ENCODE assay signal across 1 cellular context in genomic region chr1:92831762-92832536, GRCh38.
A peak's percentile ranks its signal among the peaks of the same experiment; 100 is the strongest.
TF ChIP-seq lines count a peak whose summit lies in the region.

Gene RPL5, plus strand, starts transcription at chr1:92832040. Its CDS starts 75 bp downstream, at chr1:92832115.

TF ChIP-seq in HepG2, 621 proteins besides CTCF, POLR2A, EP300 and RAD21 (continued from another document and continues in another):
- TF ChIP-seq CAMTA2 (CRISPR knock-in tag; IDR thresholded peaks at IDR 0.05; ENCODE audit: borderline replicate concordance) (peak; percentile 99), ZNF264 (CRISPR knock-in tag; IDR thresholded peaks at IDR 0.05) (peak; percentile 93; the same call in 1 of the 2 replicates), ZFP36L2 (CRISPR knock-in tag; IDR thresholded peaks at IDR 0.05) (peak; percentile 19; the same call in 1 of the 2 replicates), RBM22 (optimal IDR thresholded peaks at IDR 0.05; ENCODE audit: low read length) (peak; percentile 50), ZFAT (CRISPR knock-in tag; conservative IDR thresholded peaks at IDR 0.05) (0 out of 2 replicates have a peak, but pooled peaks have one; percentile 21), ZNF432 (CRISPR knock-in tag; IDR thresholded peaks at IDR 0.05; ENCODE audit: borderline replicate concordance) (no peak), THAP11 (CRISPR knock-in tag; IDR thresholded peaks at IDR 0.05) (peak; percentile 93), ZNF547 (CRISPR knock-in tag; IDR thresholded peaks at IDR 0.05) (peak; percentile 97), ZNF567 (CRISPR knock-in tag; IDR thresholded peaks at IDR 0.05; ENCODE audit: borderline replicate concordance) (0 out of 2 replicates have a peak, but pooled peaks have one; percentile 72), RCOR2 (CRISPR knock-in tag; IDR thresholded peaks at IDR 0.05) (0 out of 2 replicates have a peak, but pooled peaks have one; percentile 15), SRSF9 (IDR thresholded peaks at IDR 0.05; ENCODE audit: borderline replicate concordance, insufficient read depth, low read depth, low read length, poor library complexity, severe bottlenecking) (no peak), ZNF616 (CRISPR knock-in tag; IDR thresholded peaks at IDR 0.05; ENCODE audit: low read depth) (0 out of 2 replicates have a peak, but pooled peaks have one; percentile 50), ADNP (CRISPR knock-in tag; IDR thresholded peaks at IDR 0.05) (no peak), ZNF879 (CRISPR knock-in tag; IDR thresholded peaks at IDR 0.05) (no peak), SSRP1 (CRISPR knock-in tag; IDR thresholded peaks at IDR 0.05) (peak; percentile 92; the same call in 1 of the 2 replicates), ZNF501 (CRISPR knock-in tag; IDR thresholded peaks at IDR 0.05) (peak; percentile 99), KDM1A (CRISPR knock-in tag; IDR thresholded peaks at IDR 0.05) (0 out of 2 replicates have a peak, but pooled peaks have one; percentile 8), ZNF782 (CRISPR knock-in tag; IDR thresholded peaks at IDR 0.05; ENCODE audit: borderline replicate concordance) (peak; percentile 94), KLF9 (CRISPR knock-in tag; IDR thresholded peaks at IDR 0.05; ENCODE audit: low read depth) (peak; percentile 36; the same call in 1 of the 2 replicates), SALL1 (CRISPR knock-in tag; IDR thresholded peaks at IDR 0.05) (peak; percentile 97), CCAR2 (optimal IDR thresholded peaks at IDR 0.05; ENCODE audit: low read depth, low read length) (peak; percentile 49), FOXK2 (IDR thresholded peaks at IDR 0.05) (no peak), REST (IDR thresholded peaks at IDR 0.05; ENCODE audit: borderline replicate concordance in 1 of 2, low read depth in 1 of 2, low read length in 2 of 2) (peak in 1 of 2 experiments; percentile 82; a peak in 2 of 4 replicates), TARDBP (CRISPR knock-in tag; IDR thresholded peaks at IDR 0.05) (peak; percentile 97), THAP7 (CRISPR knock-in tag; IDR thresholded peaks at IDR 0.05) (0 out of 2 replicates have a peak, but pooled peaks have one; percentile 73), RORA (CRISPR knock-in tag; IDR thresholded peaks at IDR 0.05) (no peak), PCBP2 (optimal IDR thresholded peaks at IDR 0.05; ENCODE audit: low read depth, low read length, poor library complexity, severe bottlenecking) (no peak), PHF20 (CRISPR knock-in tag; IDR thresholded peaks at IDR 0.05) (peak; percentile 87), ZNF646 (CRISPR knock-in tag; IDR thresholded peaks at IDR 0.05) (no peak; the same call in 1 of the 2 replicates), RARG (CRISPR knock-in tag; IDR thresholded peaks at IDR 0.05; ENCODE audit: low read depth) (peak; percentile 88; the same call in 1 of the 2 replicates), STAT6 (CRISPR knock-in tag; IDR thresholded peaks at IDR 0.05; ENCODE audit: borderline replicate concordance) (peak; percentile 86; the same call in 1 of the 2 replicates), ARNT (IDR thresholded peaks at IDR 0.05) (no peak), HNRNPLL (IDR thresholded peaks at IDR 0.05; ENCODE audit: low read depth, low read length, poor library complexity, severe bottlenecking) (peak; percentile 93), FOXM1 (CRISPR knock-in tag; IDR thresholded peaks at IDR 0.05) (0 out of 2 replicates have a peak, but pooled peaks have one; percentile 74), ZNF232 (CRISPR knock-in tag; IDR thresholded peaks at IDR 0.05; ENCODE audit: borderline replicate concordance) (peak; percentile 94), SPEN (CRISPR knock-in tag; IDR thresholded peaks at IDR 0.05; ENCODE audit: low read depth) (peak; percentile 100), ZIK1 (CRISPR knock-in tag; IDR thresholded peaks at IDR 0.05; ENCODE audit: borderline replicate concordance, low read depth) (peak; percentile 63; the same call in 1 of the 2 replicates), ZGPAT (CRISPR knock-in tag; IDR thresholded peaks at IDR 0.05) (peak; percentile 92), FUBP1 (CRISPR knock-in tag; IDR thresholded peaks at IDR 0.05; ENCODE audit: borderline replicate concordance) (peak; percentile 84; the same call in 1 of the 2 replicates), ZNF605 (CRISPR knock-in tag; IDR thresholded peaks at IDR 0.05) (peak; percentile 93), ZBTB1 (CRISPR knock-in tag; IDR thresholded peaks at IDR 0.05; ENCODE audit: borderline replicate concordance) (no peak), ZXDC (CRISPR knock-in tag; IDR thresholded peaks at IDR 0.05) (peak; percentile 94), ZNF44 (CRISPR knock-in tag; IDR thresholded peaks at IDR 0.05) (0 out of 2 replicates have a peak, but pooled peaks have one; percentile 78), MEIS2 (CRISPR knock-in tag; IDR thresholded peaks at IDR 0.05) (peak; percentile 88; the same call in 1 of the 2 replicates)
